22 cellular contexts compared by ENCODE assay signal in genomic region chr22:43893266-43893665, GRCh38. TPM values are rescaled to one million over a fixed set of nuclear protein-coding genes. Genes with fewer than 3 reads are reported as not detected.
DNase-seq lines count a peak whose midpoint lies in the region; ATAC-seq, FAIRE-seq and TF ChIP-seq lines count a peak whose summit lies in the region.
"Had no signal": no experiment of that assay in that cellular context is flagged by ENCODE, and none has a peak within 500 bp of the region (broad histone marks: within the 10 kb centered on the region; RNA-seq: fewer than 3 reads in every experiment).

No MANE protein-coding gene starts in this region.

- H3K27me3 Mint-ChIP-seq in GM23338 (ENCODE audit: insufficient read depth, low read depth, poor library complexity), result peaks cover 15% of the 10 kb centered on the region

- no peaks in the 10 kb centered on the region for H3K9me3 ChIP-seq in RWPE2 (ENCODE audit: severe bottlenecking)
- no peaks in the 10 kb centered on the region for H3K9me3 ChIP-seq in neuronal stem cell (replicated peaks in 1 of 2; ENCODE audit: control insufficient read depth in 2 of 2, insufficient read depth in 1 of 2, low read depth in 1 of 2, low read length in 2 of 2)
- H3K9me3 ChIP-seq in upper lobe of right lung, result no peaks in the 10 kb centered on the region
- H3K9me3 ChIP-seq: BLaER1 had no signal

- TF ChIP-seq CTCF in GM23338 (conservative IDR thresholded peaks at IDR 0.05; ENCODE audit: low read depth in 2 of 2) (no peak), RWPE2 (IDR thresholded peaks at IDR 0.05; ENCODE audit: poor library complexity, severe bottlenecking) (no peak), upper lobe of right lung (IDR thresholded peaks at IDR 0.05) (no peak), D721Med (IDR thresholded peaks at IDR 0.05; ENCODE audit: insufficient read depth, missing control alignments) (no peak)

- FAIRE-seq in D721Med (lab: Jason Lieb, UNC), result no peak
- FAIRE-seq: GM12878, GM19239, K562 had no signal

- H3K27ac Mint-ChIP-seq in GM23338, result no peak overlapping the region
- H3K27ac Mint-ChIP-seq: CD14-positive monocyte; CD4-positive, alpha-beta memory T cell had no signal

- no peak overlapping the region for H2BK120ac ChIP-seq in neuronal stem cell (ENCODE audit: low read depth, low read length)

- H3K18ac ChIP-seq in neuronal stem cell (ENCODE audit: low read length), result peak overlapping the region; percentile 25

- H3K4me3 ChIP-seq in GM23338, result no peak overlapping the region
- no peak overlapping the region for H3K4me3 ChIP-seq in RWPE2 (ENCODE audit: severe bottlenecking)
- no peak overlapping the region for H3K4me3 ChIP-seq in neuronal stem cell (ENCODE audit: low read length in 2 of 2)
- no peak overlapping the region for H3K4me3 ChIP-seq in upper lobe of right lung
- H3K4me3 ChIP-seq: BLaER1, GM12878, K562 had no signal

- intact Hi-C loops in upper lobe of right lung (cut with DNase I), result no loop called here

- H3K9me2 ChIP-seq in GM23338 (ENCODE audit: insufficient read depth), result no peaks in the 10 kb centered on the region

- H3K4me1 Mint-ChIP-seq in GM23338, result peaks cover 6% of the 10 kb centered on the region; the same call in 2 of the 3 replicates
- H3K4me1 Mint-ChIP-seq: CD14-positive monocyte had no signal

- H3K36me3 ChIP-seq in GM23338 (ENCODE audit: insufficient read depth) (no peaks in the 10 kb centered on the region), RWPE2 (ENCODE audit: low read depth) (no peaks in the 10 kb centered on the region), neuronal stem cell (replicated peaks in 1 of 2; ENCODE audit: control insufficient read depth in 2 of 2, insufficient read depth in 2 of 2, low read length in 2 of 2) (no peaks in the 10 kb centered on the region), upper lobe of right lung (no peaks in the 10 kb centered on the region)
- H3K36me3 ChIP-seq: BLaER1 had no signal

- H4K20me1 ChIP-seq in GM23338 (replicated peaks; ENCODE audit: insufficient read depth), result peaks cover 3% of the 10 kb centered on the region; the same call in 1 of the 2 replicates

- peak overlapping the region; percentile 9 for H2BK5ac ChIP-seq in neuronal stem cell (ENCODE audit: low read length)

- no peaks in the 10 kb centered on the region; the same call in 2 of the 3 replicates for H3K36me3 Mint-ChIP-seq in GM23338 (ENCODE audit: low read depth)
- H3K36me3 Mint-ChIP-seq: CD14-positive monocyte; CD4-positive, alpha-beta memory T cell had no signal

- H3K79me2 ChIP-seq in GM23338 (replicated peaks; ENCODE audit: insufficient read depth), result no peaks in the 10 kb centered on the region

- no peak overlapping the region for H3K23ac ChIP-seq in neuronal stem cell (ENCODE audit: low read depth, low read length, poor library complexity)

- H3K4me1 ChIP-seq in GM23338 (ENCODE audit: insufficient read depth) (no peaks in the 10 kb centered on the region), RWPE2 (ENCODE audit: insufficient read depth, poor library complexity, severe bottlenecking) (peaks cover 8% of the 10 kb centered on the region), neuronal stem cell (ENCODE audit: control insufficient read depth in 2 of 2, insufficient read depth in 1 of 2, low read depth in 1 of 2, low read length in 2 of 2) (peaks cover 0 to 8% of the 10 kb centered on the region in 2 donors), upper lobe of right lung (no peaks in the 10 kb centered on the region)
- H3K4me1 ChIP-seq: BLaER1 had no signal

- DNase-seq in GM23338 (ENCODE audit: low spot score) (no peak), RWPE2 (ENCODE audit: low spot score) (peak; percentile 36), neuronal stem cell (ENCODE audit: low spot score) (no peak), upper lobe of right lung (peak; percentile 38), D721Med (ENCODE audit: insufficient read length, low spot score) (no peak), dedifferentiated amniotic fluid mesenchymal stem cell (ENCODE audit: extremely low spot score) (no peak)
- DNase-seq: 8988T; CD4-positive, alpha-beta memory T cell; DND-41; EL; GOT3; H9 had no signal

- H3K4me3 Mint-ChIP-seq in GM23338, result no peak overlapping the region
- H3K4me3 Mint-ChIP-seq: CD14-positive monocyte had no signal

- H2BK15ac ChIP-seq in neuronal stem cell (ENCODE audit: low read length), result peak overlapping the region; percentile 74

- H3K79me1 ChIP-seq in neuronal stem cell (ENCODE audit: low read depth, low read length), result no peaks in the 10 kb centered on the region

- H3K14ac ChIP-seq in neuronal stem cell (ENCODE audit: low read length), result peak overlapping the region; percentile 1

- H3K9me3 Mint-ChIP-seq in GM23338, result no peaks in the 10 kb centered on the region
- H3K9me3 Mint-ChIP-seq: CD4-positive, alpha-beta memory T cell; H9 had no signal

- H2AK5ac ChIP-seq in neuronal stem cell (ENCODE audit: low read depth, low read length), result no peak overlapping the region

- no peaks in the 10 kb centered on the region; the same call in 1 of the 2 replicates for H3F3A ChIP-seq in GM23338 (replicated peaks; ENCODE audit: low read depth)

- WGBS in neuronal stem cell (ENCODE audit: extremely low coverage in 2 of 2, insufficient read length in 2 of 2, insufficient replicate concordance in 1 of 2), 2 donors, result no CpG with 5 or more reads among the region's 5 CpGs

- no peak for ATAC-seq in GM23338
- no peak for ATAC-seq in RWPE2 (ENCODE audit: low read depth)
- no peak for ATAC-seq in upper lobe of right lung
- no peak for ATAC-seq in HG02759 (IDR thresholded peaks at IDR 0.05; ENCODE audit: unreplicated experiment)
- ATAC-seq: GM12878, K562 had no signal

- H3K4me2 ChIP-seq in GM23338, result no peak overlapping the region
- no peak overlapping the region for H3K4me2 ChIP-seq in neuronal stem cell (ENCODE audit: insufficient read depth, low read length, poor library complexity, severe bottlenecking)
- H3K4me2 ChIP-seq: BLaER1 had no signal

- no peak overlapping the region for H4K91ac ChIP-seq in neuronal stem cell (ENCODE audit: low read depth, low read length, poor library complexity)

- peak overlapping the region; percentile 18 for H3K9ac ChIP-seq in neuronal stem cell (ENCODE audit: low read depth, low read length, poor library complexity)
- H3K9ac ChIP-seq: BLaER1 had no signal

- no peak overlapping the region for H4K8ac ChIP-seq in neuronal stem cell (ENCODE audit: low read depth, low read length)

- no peak overlapping the region for H3K27ac ChIP-seq in GM23338 (ENCODE audit: low read depth)
- H3K27ac ChIP-seq in RWPE2 (ENCODE audit: poor library complexity, severe bottlenecking), result no peak overlapping the region
- H3K27ac ChIP-seq in neuronal stem cell (replicated peaks; ENCODE audit: low read length), result no peak overlapping the region
- no peak overlapping the region for H3K27ac ChIP-seq in upper lobe of right lung
- H3K27ac ChIP-seq: BLaER1, HL-60 had no signal

- H2BK12ac ChIP-seq in neuronal stem cell (ENCODE audit: low read length), result peak overlapping the region; percentile 5

- H3K27me3 ChIP-seq in GM23338 (ENCODE audit: insufficient read depth), result peaks cover 6% of the 10 kb centered on the region
- peaks cover 33% of the 10 kb centered on the region for H3K27me3 ChIP-seq in RWPE2 (ENCODE audit: insufficient read depth, poor library complexity, severe bottlenecking)
- H3K27me3 ChIP-seq in neuronal stem cell (ENCODE audit: control insufficient read depth in 3 of 3, insufficient read depth in 3 of 3, low read depth in 1 of 3, low read length in 3 of 3), result peaks cover 16 to 85% (median 39%) of the 10 kb centered on the region in 3 experiments
- H3K27me3 ChIP-seq in upper lobe of right lung, result peaks cover 51% of the 10 kb centered on the region

- H3K4ac ChIP-seq in neuronal stem cell (ENCODE audit: low read length), result no peak overlapping the region

- H2AFZ ChIP-seq in GM23338 (0 out of 2 replicates have a peak overlapping the region, but pooled peaks have one; percentile 10), neuronal stem cell (ENCODE audit: low read length) (no peak overlapping the region)

TF ChIP-seq in GM23338, 12 proteins besides CTCF, POLR2A, EP300 and RAD21 (continues in another document):
- TF ChIP-seq ZNF331 (CRISPR knock-in tag; IDR thresholded peaks at IDR 0.05; ENCODE audit: low read depth) (no peak), STAT1 (IDR thresholded peaks at IDR 0.05; ENCODE audit: unreplicated experiment) (no peak), ETS1 (IDR thresholded peaks at IDR 0.05) (no peak), EZH2phosphoT487 (IDR thresholded peaks at IDR 0.05; ENCODE audit: unreplicated experiment) (no peak), JUNB (IDR thresholded peaks at IDR 0.05; ENCODE audit: unreplicated experiment) (no peak), EZH2 (IDR thresholded peaks at IDR 0.05; ENCODE audit: low read depth, unreplicated experiment) (no peak)

RNA-seq across cellular contexts. Expression of gene PNPLA5, which starts 1.5 kb away (rescaled TPM):
- total RNA-seq in GM23338 (2014; rRNA removed; shearing (Covaris generic)), result 5.9 and 6.8 TPM in 2 replicates
- 2.0 and 2.3 TPM in 2 replicates for polyA plus RNA-seq in GM23338 (2016; fragmentation: Nextera tagmentation; extraction: Ambion mirVana)
- not detected for polyA plus RNA-seq in neuronal stem cell (2013, experiment 1 of 2)
- not detected for polyA plus RNA-seq in neuronal stem cell (2013, experiment 2 of 2)
- total RNA-seq in upper lobe of right lung, result not detected
- total RNA-seq: A673; CD4-positive, alpha-beta memory T cell; G401; GM12878; HT1080; K562 had no signal
- polyA plus RNA-seq: CD14-positive monocyte; CD4-positive, alpha-beta memory T cell; GM12878; K562 had no signal

RNA-seq across cellular contexts. Expression of gene PNPLA3, which starts 30.3 kb away (rescaled TPM):
- 17.3 and 23.4 TPM in 2 replicates for total RNA-seq in GM23338 (2014; rRNA removed; shearing (Covaris generic))
- 16.2 and 17.7 TPM in 2 replicates for polyA plus RNA-seq in GM23338 (2016; fragmentation: Nextera tagmentation; extraction: Ambion mirVana)
- 11.0 TPM for polyA plus RNA-seq in neuronal stem cell (2013, experiment 1 of 2)
- 11.6 TPM for polyA plus RNA-seq in neuronal stem cell (2013, experiment 2 of 2)
- 3.7 TPM for total RNA-seq in upper lobe of right lung
- total RNA-seq: CD4-positive, alpha-beta memory T cell; GM12878 had no signal
- polyA plus RNA-seq: CD14-positive monocyte; CD4-positive, alpha-beta memory T cell had no signal

RNA-seq across cellular contexts. Expression of gene SULT4A1, which starts 31.0 kb away (rescaled TPM):
- 5.2 and 7.8 TPM in 2 replicates for total RNA-seq in GM23338 (2014; rRNA removed; shearing (Covaris generic))
- polyA plus RNA-seq in GM23338 (2016; fragmentation: Nextera tagmentation; extraction: Ambion mirVana), result 4.3 and 4.7 TPM in 2 replicates
- polyA plus RNA-seq in neuronal stem cell (2013, experiment 1 of 2), result 7.1 TPM
- polyA plus RNA-seq in neuronal stem cell (2013, experiment 2 of 2), result 7.0 TPM
- not detected for total RNA-seq in upper lobe of right lung
- total RNA-seq: CD4-positive, alpha-beta memory T cell; GM12878 had no signal
- polyA plus RNA-seq: CD14-positive monocyte; CD4-positive, alpha-beta memory T cell; GM12878 had no signal

Comparison
In these comparisons a context has a peak if more than half of its experiments do, and no peak if none do; other contexts are left out.
1. DNase-seq: peak in RWPE2 (single experiment) and upper lobe of right lung (single experiment); none in GM23338 (single experiment), neuronal stem cell (single experiment), D721Med (single experiment) and dedifferentiated amniotic fluid mesenchymal stem cell (single experiment).